20 cellular contexts compared by ENCODE assay signal in genomic region chr9:127407505-127407868, GRCh38. TPM values are rescaled to one million over a fixed set of nuclear protein-coding genes. Genes with fewer than 3 reads are reported as not detected.
DNase-seq lines count a peak whose midpoint lies in the region; ATAC-seq, FAIRE-seq and TF ChIP-seq lines count a peak whose summit lies in the region.
"Had no signal": no experiment of that assay in that cellular context is flagged by ENCODE, and none has a peak within 500 bp of the region (broad histone marks: within the 10 kb centered on the region; RNA-seq: fewer than 3 reads in every experiment).

No MANE protein-coding gene starts in this region.

- no peaks in the 10 kb centered on the region for H3K79me1 ChIP-seq in H1 (ENCODE audit: low read depth, low read length)
- H3K79me1 ChIP-seq in neuronal stem cell (ENCODE audit: low read depth, low read length), result no peaks in the 10 kb centered on the region

- TF ChIP-seq CTCF in RWPE1 (conservative IDR thresholded peaks at IDR 0.05; ENCODE audit: low read depth), result no peak
- no peak for TF ChIP-seq CTCF in H1 (IDR thresholded peaks at IDR 0.05; ENCODE audit: control extremely low read depth in 1 of 3, insufficient read depth in 1 of 3, low read depth in 1 of 3, low read length in 3 of 3)

- no peak overlapping the region for H2BK120ac ChIP-seq in H1 (replicated peaks; ENCODE audit: low read depth, low read length)
- no peak overlapping the region for H2BK120ac ChIP-seq in neuronal stem cell (ENCODE audit: low read depth, low read length)

- no peaks in the 10 kb centered on the region for H3K79me2 ChIP-seq in H1 (ENCODE audit: control insufficient read depth in 1 of 2, insufficient read depth in 2 of 2, low read length in 2 of 2)

- H3K27me3 ChIP-seq in HUES48 (ENCODE audit: control insufficient read depth, insufficient read depth, low read length), result no peaks in the 10 kb centered on the region
- no peaks in the 10 kb centered on the region for H3K27me3 ChIP-seq in H1 (replicated peaks in 1 of 4; ENCODE audit: control insufficient read depth in 3 of 4, extremely low read depth in 1 of 4, insufficient read depth in 3 of 4, low read length in 3 of 4)
- no peaks in the 10 kb centered on the region for H3K27me3 ChIP-seq in neuronal stem cell (ENCODE audit: control insufficient read depth in 3 of 3, insufficient read depth in 3 of 3, low read depth in 1 of 3, low read length in 3 of 3)

- peaks cover 26% of the 10 kb centered on the region for H3K36me3 ChIP-seq in HUES48 (ENCODE audit: control insufficient read depth, insufficient read depth, low read length)
- H3K36me3 ChIP-seq in H1 (ENCODE audit: control insufficient read depth in 2 of 4, insufficient read depth in 4 of 4, low read length in 3 of 4), result peaks cover 2 to 13% (median 6%) of the 10 kb centered on the region in 4 experiments; a peak in 5 of 8 replicates
- H3K36me3 ChIP-seq in neuronal stem cell (replicated peaks in 1 of 2; ENCODE audit: control insufficient read depth in 2 of 2, insufficient read depth in 2 of 2, low read length in 2 of 2), result peaks cover 4 to 55% of the 10 kb centered on the region in 2 donors

- H3K56ac ChIP-seq in H1 (replicated peaks; ENCODE audit: insufficient read length, low read depth, low read length), result no peak overlapping the region

- CTCF ChIA-PET in RWPE1 (lab: Yijun Ruan, JAX) (interaction anchor here (0.8 to 1.3 kb wide), 2 partner anchors 8 to 11 kb away, joined by 3 to 6 read pairs; partner anchors contain the start of gene SLC2A8), H1 (lab: Charles Lee; ENCODE audit: partially characterized antibody) (interaction anchor here (1.0 to 2.9 kb wide), 6 partner anchors 10 to 193 kb away, joined by 3 to 10 read pairs (median 4); partner anchors contain the start of gene SLC2A8)

- H2BK12ac ChIP-seq in H1 (ENCODE audit: low read depth, low read length), result no peak overlapping the region
- no peak overlapping the region for H2BK12ac ChIP-seq in neuronal stem cell (ENCODE audit: low read length)

- H2BK5ac ChIP-seq in H1 (ENCODE audit: low read depth, low read length) (0 out of 2 replicates have a peak overlapping the region, but pooled peaks have one; percentile 24), neuronal stem cell (ENCODE audit: low read length) (no peak overlapping the region)

- H4K91ac ChIP-seq in H1 (replicated peaks; ENCODE audit: insufficient read length, low read length), result no peak overlapping the region
- H4K91ac ChIP-seq in neuronal stem cell (ENCODE audit: low read depth, low read length, poor library complexity), result no peak overlapping the region

- H3K4me1 ChIP-seq in HUES48 (ENCODE audit: control insufficient read depth, insufficient read depth, low read length) (no peaks in the 10 kb centered on the region; the same call in 1 of the 2 replicates), H1 (replicated peaks in 1 of 4; ENCODE audit: control insufficient read depth in 3 of 4, insufficient read depth in 4 of 4, low read length in 3 of 4) (no peaks in the 10 kb centered on the region), neuronal stem cell (ENCODE audit: control insufficient read depth in 2 of 2, insufficient read depth in 1 of 2, low read depth in 1 of 2, low read length in 2 of 2) (peaks cover 0 to 5% of the 10 kb centered on the region in 2 donors)

- H3K4me2 ChIP-seq in H1 (ENCODE audit: insufficient read depth in 1 of 2, low read depth in 2 of 2, low read length in 2 of 2) (no peak overlapping the region), neuronal stem cell (ENCODE audit: insufficient read depth, low read length, poor library complexity, severe bottlenecking) (no peak overlapping the region)
- H3K4me2 ChIP-seq: KMS-11 had no signal

- no peak for FAIRE-seq in H1 (lab: Jason Lieb, UNC)
- FAIRE-seq: colon, GM18507 had no signal

- H2BK15ac ChIP-seq in H1 (ENCODE audit: low read length) (no peak overlapping the region), neuronal stem cell (ENCODE audit: low read length) (no peak overlapping the region)

- TF ChIP-seq RAD21 in H1 (IDR thresholded peaks at IDR 0.05 in 1 of 2, conservative IDR thresholded peaks at IDR 0.05 in 1 of 2; ENCODE audit: low read depth in 2 of 2, low read length in 2 of 2), result no peak

- peak overlapping the region; percentile 50 for H3K27ac ChIP-seq in HUES48 (ENCODE audit: low read depth, low read length)
- peak overlapping the region; percentile 40 for H3K27ac ChIP-seq in RWPE1
- no peak overlapping the region for H3K27ac ChIP-seq in H1 (ENCODE audit: low read depth, low read length)
- H3K27ac ChIP-seq in neuronal stem cell (replicated peaks; ENCODE audit: low read length), result no peak overlapping the region
- H3K27ac ChIP-seq: KMS-11 had no signal

- no peak for TF ChIP-seq POLR2A in H1 (IDR thresholded peaks at IDR 0.05; ENCODE audit: control extremely low read depth in 1 of 2, low read depth in 2 of 2, low read length in 2 of 2)

- H4K5ac ChIP-seq in H1 (ENCODE audit: insufficient read length, low read depth, low read length), result no peak overlapping the region

- no peak overlapping the region for H2AK5ac ChIP-seq in H1 (ENCODE audit: low read depth, low read length)
- H2AK5ac ChIP-seq in neuronal stem cell (ENCODE audit: low read depth, low read length), result no peak overlapping the region

- ATAC-seq in HG02798 (IDR thresholded peaks at IDR 0.05; ENCODE audit: poor library complexity, unreplicated experiment) (no peak), HG03457 (IDR thresholded peaks at IDR 0.05; ENCODE audit: unreplicated experiment) (no peak)
- ATAC-seq: natural killer cell had no signal

- no peak overlapping the region for H2BK20ac ChIP-seq in H1 (ENCODE audit: low read length)

- H3K23me2 ChIP-seq in H1 (ENCODE audit: low read depth, low read length), result no peaks in the 10 kb centered on the region

- WGBS in H1 (ENCODE audit: extremely low coverage in 1 of 2, insufficient coverage in 1 of 2, insufficient read length in 1 of 2, insufficient replicate concordance in 2 of 2, low coverage in 1 of 2, low lambda C conversion rate in 2 of 2, missing lambda C conversion rate in 1 of 2), 2 experiments, result 84% methylated on average over 5 of the region's 5 CpGs; no CpG with 5 or more reads in 1 of the 2 experiments
- no CpG with 5 or more reads among the region's 5 CpGs for WGBS in neuronal stem cell (ENCODE audit: extremely low coverage in 2 of 2, insufficient read length in 2 of 2, insufficient replicate concordance in 1 of 2), 2 donors

- H3K9me3 ChIP-seq in HUES48 (ENCODE audit: control insufficient read depth, insufficient read depth, low read length) (no peaks in the 10 kb centered on the region), H1 (ENCODE audit: insufficient read depth in 2 of 2, low read depth in 1 of 2, low read length in 1 of 2) (no peaks in the 10 kb centered on the region), neuronal stem cell (replicated peaks in 1 of 2; ENCODE audit: control insufficient read depth in 2 of 2, insufficient read depth in 1 of 2, low read depth in 1 of 2, low read length in 2 of 2) (no peaks in the 10 kb centered on the region)

- H3K4me3 ChIP-seq in HUES48 (ENCODE audit: low read depth, low read length), result no peak overlapping the region
- no peak overlapping the region for H3K4me3 ChIP-seq in H1 (ENCODE audit: extremely low read depth in 1 of 4, insufficient read depth in 2 of 4, low read depth in 3 of 4, low read length in 4 of 4)
- H3K4me3 ChIP-seq in neuronal stem cell (ENCODE audit: low read length in 2 of 2), result no peak overlapping the region

- H3K18ac ChIP-seq in H1 (ENCODE audit: extremely low read depth, low read length) (no peak overlapping the region), neuronal stem cell (ENCODE audit: low read length) (peak overlapping the region; percentile 20)

- H3K4ac ChIP-seq in H1 (replicated peaks; ENCODE audit: insufficient read length, low read depth, low read length), result no peak overlapping the region
- no peak overlapping the region for H3K4ac ChIP-seq in neuronal stem cell (ENCODE audit: low read length)

- POLR2A ChIA-PET in RWPE1 (lab: Yijun Ruan, JAX; ENCODE audit: low non-redundant PET), result interaction anchor here (0.7 kb wide), 1 partner anchor 521 kb away, joined by 6 read pairs; no protein-coding TSS in a partner anchor
- POLR2A ChIA-PET in H1 (lab: Charles Lee; ENCODE audit: partially characterized antibody), result interaction anchor here (1.9 to 2.0 kb wide), 2 partner anchors 10 to 40 kb away, joined by 6 to 8 read pairs; partner anchors contain the start of gene SLC2A8

- H4K8ac ChIP-seq in H1 (ENCODE audit: extremely low read depth, insufficient read depth, low read length) (no peak overlapping the region), neuronal stem cell (ENCODE audit: low read depth, low read length) (no peak overlapping the region)

- peaks cover 0 to 7% of the 10 kb centered on the region in 2 experiments for H4K20me1 ChIP-seq in H1 (replicated peaks in 1 of 2; ENCODE audit: control insufficient read depth in 1 of 2, insufficient read depth in 2 of 2, low read length in 2 of 2)

- H3K23ac ChIP-seq in H1 (ENCODE audit: insufficient read length) (no peak overlapping the region), neuronal stem cell (ENCODE audit: low read depth, low read length, poor library complexity) (no peak overlapping the region)

- no peak overlapping the region for H3K14ac ChIP-seq in H1 (ENCODE audit: insufficient read length)
- H3K14ac ChIP-seq in neuronal stem cell (ENCODE audit: low read length), result no peak overlapping the region

- H3K9ac ChIP-seq in HUES48 (ENCODE audit: low read depth, low read length), result no peak overlapping the region
- no peak overlapping the region for H3K9ac ChIP-seq in H1 (replicated peaks in 1 of 4; ENCODE audit: extremely low read depth in 1 of 4, low read depth in 3 of 4, low read length in 3 of 4)
- no peak overlapping the region for H3K9ac ChIP-seq in neuronal stem cell (ENCODE audit: low read depth, low read length, poor library complexity)
- H3K9ac ChIP-seq: KMS-11 had no signal

- H2AFZ ChIP-seq in H1 (ENCODE audit: low read length), result no peak overlapping the region
- H2AFZ ChIP-seq in neuronal stem cell (ENCODE audit: low read length), result peak overlapping the region; percentile 15

- no peak for TF ChIP-seq EP300 in H1 (IDR thresholded peaks at IDR 0.05; ENCODE audit: borderline replicate concordance in 1 of 2, low read depth in 2 of 2, low read length in 2 of 2)

- DNase-seq in RWPE1 (ENCODE audit: low spot score) (no peak), H1 (ENCODE audit: low read depth in 1 of 2, low spot score in 2 of 2) (no peak), neuronal stem cell (ENCODE audit: low spot score) (no peak), NCI-H2196 treated with DMSO at 0.1 percent for 48 hours (lab: John Stamatoyannopoulos, UW; ENCODE audit: unreplicated experiment) (no peak)
- DNase-seq in activated CD8-positive, alpha-beta memory T cell treated with anti-CD3 and anti-CD28 coated beads, Interleukin-2, amount 50 U/mL, for 4 hours, result no peak
- DNase-seq: AML-193; DMS53; effector memory CD4-positive, alpha-beta T cell; foreskin fibroblast; GF-D8; natural killer cell; NCI-H1930; NCI-H2227 treated with DMSO at 0.1 percent for 48 hours; NCI-H69 had no signal

RNA-seq across cellular contexts. Expression of gene SLC2A8, which starts 10.5 kb away (rescaled TPM):
- 24.6 and 25.6 TPM in 2 replicates for total RNA-seq in H1 (2021; fragmentation: NEBNext Ultra II Directional; extraction: Animal tissue kit (Norgen Biotek cat#: 25700))
- polyA plus RNA-seq in H1 (2011; rRNA removed), result 30.9 and 36.4 TPM in 2 replicates
- polyA plus RNA-seq in H1 (2011; cell fraction: cytosol; rRNA removed), result 21.7 TPM
- polyA plus RNA-seq in H1 (2011; cell fraction: nucleus; rRNA removed), result 65.2 TPM
- polyA plus RNA-seq in H1 (2012, experiment 1 of 2), result 13.3 to 27.8 TPM (median 23.7 TPM) in 4 replicates
- 25.4 TPM for polyA plus RNA-seq in H1 (2012, experiment 2 of 2)
- 24.7 TPM for polyA plus RNA-seq in H1 (2013, experiment 1 of 2)
- polyA plus RNA-seq in H1 (2013, experiment 2 of 2), result 24.9 TPM
- polyA minus RNA-seq in H1 (2011; rRNA and poly(A)+ RNA removed), result 18.3 and 19.1 TPM in 2 replicates
- polyA minus RNA-seq in H1 (2011; cell fraction: cytosol; rRNA and poly(A)+ RNA removed), result 19.2 TPM
- polyA minus RNA-seq in H1 (2011; cell fraction: nucleus; rRNA and poly(A)+ RNA removed), result 24.4 TPM
- 10.9 TPM for polyA plus RNA-seq in neuronal stem cell (2013, experiment 1 of 2)
- polyA plus RNA-seq in neuronal stem cell (2013, experiment 2 of 2), result 10.8 TPM

RNA-seq across cellular contexts. Expression of gene ZNF79, which starts 16.7 kb away (rescaled TPM):
- total RNA-seq in H1 (2021; fragmentation: NEBNext Ultra II Directional; extraction: Animal tissue kit (Norgen Biotek cat#: 25700)), result 7.4 and 7.6 TPM in 2 replicates
- polyA plus RNA-seq in H1 (2011; rRNA removed), result 2.4 and 2.7 TPM in 2 replicates
- polyA plus RNA-seq in H1 (2011; cell fraction: cytosol; rRNA removed), result 3.0 TPM
- polyA plus RNA-seq in H1 (2011; cell fraction: nucleus; rRNA removed), result 4.6 TPM
- 3.8 to 4.6 TPM (median 4.2 TPM) in 4 replicates for polyA plus RNA-seq in H1 (2012, experiment 1 of 2)
- polyA plus RNA-seq in H1 (2012, experiment 2 of 2), result 0.77 TPM
- 1.8 TPM for polyA plus RNA-seq in H1 (2013, experiment 1 of 2)
- 2.0 TPM for polyA plus RNA-seq in H1 (2013, experiment 2 of 2)
- polyA minus RNA-seq in H1 (2011; rRNA and poly(A)+ RNA removed), result 20.6 and 21.1 TPM in 2 replicates
- polyA minus RNA-seq in H1 (2011; cell fraction: cytosol; rRNA and poly(A)+ RNA removed), result 6.9 TPM
- 18.3 TPM for polyA minus RNA-seq in H1 (2011; cell fraction: nucleus; rRNA and poly(A)+ RNA removed)
- 3.2 TPM for polyA plus RNA-seq in neuronal stem cell (2013, experiment 1 of 2)
- polyA plus RNA-seq in neuronal stem cell (2013, experiment 2 of 2), result 3.3 TPM

RNA-seq across cellular contexts. Expression of gene RPL12, which starts 43.7 kb away (rescaled TPM):
- total RNA-seq in H1 (2021; fragmentation: NEBNext Ultra II Directional; extraction: Animal tissue kit (Norgen Biotek cat#: 25700)), result 1,993 and 2,006 TPM in 2 replicates
- polyA plus RNA-seq in H1 (2011; rRNA removed), result 4,427 and 4,892 TPM in 2 replicates
- 5,729 TPM for polyA plus RNA-seq in H1 (2011; cell fraction: cytosol; rRNA removed)
- polyA plus RNA-seq in H1 (2011; cell fraction: nucleus; rRNA removed), result 1,855 TPM
- polyA plus RNA-seq in H1 (2012, experiment 1 of 2), result 3,132 to 3,522 TPM (median 3,375 TPM) in 4 replicates
- polyA plus RNA-seq in H1 (2012, experiment 2 of 2), result 5,820 TPM
- 3,402 TPM for polyA plus RNA-seq in H1 (2013, experiment 1 of 2)
- 3,308 TPM for polyA plus RNA-seq in H1 (2013, experiment 2 of 2)
- 609 and 632 TPM in 2 replicates for polyA minus RNA-seq in H1 (2011; rRNA and poly(A)+ RNA removed)
- 823 TPM for polyA minus RNA-seq in H1 (2011; cell fraction: cytosol; rRNA and poly(A)+ RNA removed)
- 843 TPM for polyA minus RNA-seq in H1 (2011; cell fraction: nucleus; rRNA and poly(A)+ RNA removed)
- polyA plus RNA-seq in neuronal stem cell (2013, experiment 1 of 2), result 3,244 TPM
- polyA plus RNA-seq in neuronal stem cell (2013, experiment 2 of 2), result 3,233 TPM

RNA-seq across cellular contexts. Expression of gene LRSAM1, which starts 43.8 kb away (rescaled TPM):
- total RNA-seq in H1 (2021; fragmentation: NEBNext Ultra II Directional; extraction: Animal tissue kit (Norgen Biotek cat#: 25700)), result 18.3 and 18.8 TPM in 2 replicates
- 9.7 and 16.2 TPM in 2 replicates for polyA plus RNA-seq in H1 (2011; rRNA removed)
- polyA plus RNA-seq in H1 (2011; cell fraction: cytosol; rRNA removed), result 14.4 TPM
- polyA plus RNA-seq in H1 (2011; cell fraction: nucleus; rRNA removed), result 38.1 TPM
- 13.0 to 19.6 TPM (median 17.2 TPM) in 4 replicates for polyA plus RNA-seq in H1 (2012, experiment 1 of 2)
- polyA plus RNA-seq in H1 (2012, experiment 2 of 2), result 17.2 TPM
- polyA plus RNA-seq in H1 (2013, experiment 1 of 2), result 10.1 TPM
- polyA plus RNA-seq in H1 (2013, experiment 2 of 2), result 9.4 TPM
- polyA minus RNA-seq in H1 (2011; rRNA and poly(A)+ RNA removed), result 9.7 and 10.9 TPM in 2 replicates
- polyA minus RNA-seq in H1 (2011; cell fraction: cytosol; rRNA and poly(A)+ RNA removed), result 12.3 TPM
- polyA minus RNA-seq in H1 (2011; cell fraction: nucleus; rRNA and poly(A)+ RNA removed), result 21.2 TPM
- 7.6 TPM for polyA plus RNA-seq in neuronal stem cell (2013, experiment 1 of 2)
- polyA plus RNA-seq in neuronal stem cell (2013, experiment 2 of 2), result 7.2 TPM

Comparison
In these comparisons a context has a peak if more than half of its experiments do, and no peak if none do; other contexts are left out.
1. H3K27ac ChIP-seq: peak in HUES48 (single experiment) and RWPE1 (single experiment); none in H1 (single experiment) and neuronal stem cell (single experiment).